In the genomic region with DNA sequence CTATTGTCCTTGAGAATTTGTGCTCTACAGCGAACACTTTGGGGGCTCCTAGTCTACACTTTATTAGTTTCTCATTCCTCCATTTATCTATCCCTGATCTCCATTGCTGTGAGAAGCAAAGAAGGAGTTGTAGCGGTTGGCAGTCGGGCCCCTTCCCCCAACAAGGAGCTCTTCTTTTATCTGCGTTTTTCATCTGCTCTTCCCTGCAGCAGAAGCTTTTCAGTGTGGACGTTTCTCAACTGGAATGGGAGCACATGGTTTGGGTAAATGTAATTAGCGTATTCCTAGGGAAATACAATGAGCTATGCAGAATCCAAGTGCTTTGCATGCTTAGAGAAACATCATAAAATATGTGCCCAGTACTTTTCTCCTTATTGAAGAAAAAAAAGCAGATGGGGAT, we compare ENCODE assay signal across 18 cellular contexts.
"Had no signal": no experiment of that assay in that cellular context is flagged by ENCODE, and none has a peak within 500 bp of the region (broad histone marks: within the 10 kb centered on the region; RNA-seq: fewer than 3 reads in every experiment).

No MANE protein-coding gene starts in this region.

- H3K36me3 ChIP-seq: colonic mucosa, left ventricle myocardium inferior, ovary, tibial artery, uterus had no signal

- H3K27me3 ChIP-seq: colonic mucosa, ovary, tibial artery, uterus had no signal

- H3K36me3 Mint-ChIP-seq: activated naive CD8-positive, alpha-beta T cell; brain; stimulated activated naive B cell treated with anti-CD40 and anti-IgM and Interleukin-4, amounts not matched to agents 10 μg/mL and 1 μg/mL and 100 μg/mL, for 72 hours had no signal

- H3K9me3 Mint-ChIP-seq: activated CD8-positive, alpha-beta T cell treated with anti-CD3 and anti-CD28 coated beads for 36 hours; activated T-cell treated with anti-CD3 and anti-CD28 coated beads, Interleukin-2, amount 50 U/mL, for 4 hours; brain had no signal

- H3K27me3 Mint-ChIP-seq: activated naive CD8-positive, alpha-beta T cell had no signal

- H3K27ac ChIP-seq: colonic mucosa, left ventricle myocardium inferior, ovary, tibial artery, uterus had no signal

- H3K4me1 Mint-ChIP-seq: T-helper 17 cell had no signal

- H3K4me3 ChIP-seq: colonic mucosa, left ventricle myocardium inferior, ovary, tibial artery, uterus had no signal

- H3K4me1 ChIP-seq: colonic mucosa, tibial artery, uterus had no signal

- DNase-seq: activated CD4-positive, alpha-beta T cell treated with anti-CD3 and anti-CD28 coated beads for 4 hours; activated CD8-positive, alpha-beta T cell treated with anti-CD3 and anti-CD28 coated beads for 36 hours; activated gamma-delta T cell; activated T-cell treated with anti-CD3 and anti-CD28 coated beads, Interleukin-2, amount 50 U/mL, for 4 hours; amygdala; central memory CD4-positive, alpha-beta T cell; colonic mucosa; left ventricle myocardium inferior; mesenchymal stem cell; ovary; stimulated activated CD4-positive, alpha-beta T cell treated with anti-CD3 and anti-CD28 coated beads, Interleukin-15, amount 100 ng/mL, for 24 hours; stimulated activated CD4-positive, alpha-beta T cell treated with anti-CD3 and anti-CD28 coated beads, Interleukin-4, amount 100 ng/mL, for 1 hour; stimulated activated naive B cell treated with anti-CD40 and anti-IgM and Interleukin-4, amounts not matched to agents 10 μg/mL and 1 μg/mL and 100 μg/mL, for 72 hours; T-helper 17 cell; tibial artery; uterus had no signal

- H3K9me3 ChIP-seq: colonic mucosa, left ventricle myocardium inferior, ovary, tibial artery, uterus had no signal

- H3K4me3 Mint-ChIP-seq: activated CD8-positive, alpha-beta T cell treated with anti-CD3 and anti-CD28 coated beads for 36 hours; activated naive CD8-positive, alpha-beta T cell; activated T-cell treated with anti-CD3 and anti-CD28 coated beads, Interleukin-2, amount 50 U/mL, for 4 hours; brain; stimulated activated naive B cell treated with anti-CD40 and anti-IgM and Interleukin-4, amounts not matched to agents 10 μg/mL and 1 μg/mL and 100 μg/mL, for 72 hours; T-helper 17 cell had no signal

- ATAC-seq: activated CD8-positive, alpha-beta T cell treated with anti-CD3 and anti-CD28 coated beads for 36 hours; activated T-cell treated with anti-CD3 and anti-CD28 coated beads, Interleukin-2, amount 50 U/mL, for 4 hours; stimulated activated naive B cell treated with anti-CD40 and anti-IgM and Interleukin-4, amounts not matched to agents 10 μg/mL and 1 μg/mL and 100 μg/mL, for 72 hours; T-helper 17 cell had no signal

- H3K27ac Mint-ChIP-seq: activated CD8-positive, alpha-beta T cell treated with anti-CD3 and anti-CD28 coated beads for 36 hours; activated naive CD8-positive, alpha-beta T cell; brain; T-helper 17 cell had no signal
